1 cellular context compared by ENCODE assay signal in the genomic region with DNA sequence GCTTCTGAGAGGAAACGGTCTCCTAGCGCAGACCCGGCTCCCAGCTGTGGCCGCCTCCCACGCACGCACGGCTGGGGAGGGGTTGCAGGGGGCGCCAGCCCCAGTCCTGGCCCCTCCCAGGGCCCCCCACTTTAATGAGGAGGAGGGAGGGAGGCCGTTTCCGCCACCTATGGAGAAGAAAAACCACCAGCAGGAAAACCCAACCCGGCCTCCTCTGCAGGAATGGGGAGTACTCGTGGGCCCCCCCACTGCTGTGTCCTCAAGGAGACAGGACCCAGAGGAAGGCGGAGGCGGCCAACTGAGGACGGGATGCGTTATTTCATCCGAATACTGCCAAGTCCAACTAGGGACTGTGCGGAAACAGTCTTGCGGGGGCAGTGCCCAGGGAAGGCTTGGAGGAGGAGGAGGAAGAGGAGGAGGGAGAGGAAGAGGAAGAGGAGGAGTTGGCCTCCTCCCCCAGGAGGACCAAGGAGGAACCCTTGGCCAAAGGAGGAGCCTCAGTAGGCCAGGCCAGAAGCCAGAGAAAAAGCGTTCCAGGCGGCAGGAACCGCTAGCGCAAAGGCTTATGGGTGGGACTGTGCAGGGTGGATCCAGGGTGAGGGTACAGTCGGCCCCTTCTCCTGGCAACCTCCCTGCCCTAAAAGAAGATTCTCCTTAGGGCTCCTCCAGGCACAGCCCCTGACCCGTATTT.
TF ChIP-seq lines count a peak whose summit lies in the region.

No MANE protein-coding gene starts in this region.

TF ChIP-seq in endothelial cell of umbilical vein, 7 proteins besides CTCF, POLR2A, EP300 and RAD21:
- TF ChIP-seq, protein P1, sequence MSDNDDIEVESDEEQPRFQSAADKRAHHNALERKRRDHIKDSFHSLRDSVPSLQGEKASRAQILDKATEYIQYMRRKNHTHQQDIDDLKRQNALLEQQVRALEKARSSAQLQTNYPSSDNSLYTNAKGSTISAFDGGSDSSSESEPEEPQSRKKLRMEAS (IDR thresholded peaks at IDR 0.05; ENCODE audit: insufficient read depth, insufficient read length) = no peak
- TF ChIP-seq POLR2AphosphoS5 (IDR thresholded peaks at IDR 0.05; ENCODE audit: insufficient read depth, low read depth, low read length) (peak; percentile 69), MYC (IDR thresholded peaks at IDR 0.05; ENCODE audit: low read depth, low read length) (no peak), GATA2 (IDR thresholded peaks at IDR 0.05; ENCODE audit: insufficient read depth, insufficient read length, low read depth, low read length) (no peak), FOS (IDR thresholded peaks at IDR 0.05; ENCODE audit: borderline replicate concordance, insufficient read depth, low read length) (no peak), JUN (IDR thresholded peaks at IDR 0.05; ENCODE audit: borderline replicate concordance, insufficient read depth, insufficient read length, low read depth) (no peak), EZH2 (IDR thresholded peaks at IDR 0.05; ENCODE audit: borderline replicate concordance, low read depth, low read length, severe bottlenecking) (no peak)
